ENCODE assay signal across 8 cellular contexts in genomic region chr5:32522429-32523143, GRCh38.
A peak's percentile ranks its signal among the peaks of the same experiment; 100 is the strongest.
DNase-seq lines count a peak whose midpoint lies in the region; ATAC-seq and TF ChIP-seq lines count a peak whose summit lies in the region.

No MANE protein-coding gene starts in this region.

- ATAC-seq in activated T-cell treated with anti-CD3 and anti-CD28 coated beads, Interleukin-2, amount 50 U/mL, for 72 hours (replicated peaks in 1 of 2), result peak; percentile 90 to 95
- peak; percentile 78 for ATAC-seq in left lung
- no peak for ATAC-seq in GM21529 (IDR thresholded peaks at IDR 0.05; ENCODE audit: unreplicated experiment)

- intact Hi-C loops in left lung (cut with DNase I), result no loop called here

- H3K4me3 Mint-ChIP-seq in activated T-cell treated with anti-CD3 and anti-CD28 coated beads, Interleukin-2, amount 50 U/mL, for 72 hours, result no peak overlapping the region

- no peak overlapping the region for H3K27ac ChIP-seq in left lung
- H3K27ac ChIP-seq in suprapubic skin, result no peak overlapping the region

- H3K27me3 ChIP-seq in MG63 (no peaks in the 10 kb centered on the region), left lung (no peaks in the 10 kb centered on the region), suprapubic skin (no peaks in the 10 kb centered on the region)

- no peaks in the 10 kb centered on the region for H3K36me3 Mint-ChIP-seq in activated T-cell treated with anti-CD3 and anti-CD28 coated beads, Interleukin-2, amount 50 U/mL, for 72 hours (ENCODE audit: insufficient read depth in 2 of 2)

- TF ChIP-seq POLR2A in suprapubic skin (IDR thresholded peaks at IDR 0.05), result no peak

- TF ChIP-seq CTCF in left lung (IDR thresholded peaks at IDR 0.05), result no peak
- no peak for TF ChIP-seq CTCF in suprapubic skin (IDR thresholded peaks at IDR 0.05)

- WGBS in suprapubic skin, result 72% methylated on average over 28 of the region's 28 CpGs

- H3K36me3 ChIP-seq in MG63, result no peaks in the 10 kb centered on the region
- no peaks in the 10 kb centered on the region for H3K36me3 ChIP-seq in left lung
- H3K36me3 ChIP-seq in suprapubic skin, result no peaks in the 10 kb centered on the region

- H3K4me1 Mint-ChIP-seq in activated T-cell treated with anti-CD3 and anti-CD28 coated beads, Interleukin-2, amount 50 U/mL, for 72 hours (ENCODE audit: low read depth), result peaks cover 25% of the 10 kb centered on the region

- peak; percentile 85 for DNase-seq in AG20443 (ENCODE audit: low spot score)
- peak; percentile 95 for DNase-seq in MG63
- DNase-seq in activated T-cell treated with anti-CD3 and anti-CD28 coated beads, Interleukin-2, amount 50 U/mL, for 72 hours, result peak; percentile 32 to 43
- peak; percentile 66 to 72 for DNase-seq in left lung
- no peak for DNase-seq in suprapubic skin (ENCODE audit: low spot score in 2 of 2)
- DNase-seq in hepatic stellate cell (ENCODE audit: low spot score), result no peak
- DNase-seq in NK-92 (lab: John Stamatoyannopoulos, UW; ENCODE audit: unreplicated experiment), result no peak

- H3K4me1 ChIP-seq in left lung, result peaks cover 0 to 23% of the 10 kb centered on the region in 2 donors
- H3K4me1 ChIP-seq in suprapubic skin, result no peaks in the 10 kb centered on the region

- H3K9me3 ChIP-seq in MG63 (no peaks in the 10 kb centered on the region), left lung (no peaks in the 10 kb centered on the region), suprapubic skin (no peaks in the 10 kb centered on the region)

- no peaks in the 10 kb centered on the region for H3K9me3 Mint-ChIP-seq in activated T-cell treated with anti-CD3 and anti-CD28 coated beads, Interleukin-2, amount 50 U/mL, for 72 hours

- no peak for TF ChIP-seq EP300 in suprapubic skin (IDR thresholded peaks at IDR 0.05)

- H3K4me3 ChIP-seq in MG63, result no peak overlapping the region
- no peak overlapping the region for H3K4me3 ChIP-seq in left lung
- no peak overlapping the region for H3K4me3 ChIP-seq in suprapubic skin

- no peak overlapping the region for H3K27ac Mint-ChIP-seq in activated T-cell treated with anti-CD3 and anti-CD28 coated beads, Interleukin-2, amount 50 U/mL, for 72 hours

- no peaks in the 10 kb centered on the region for H3K27me3 Mint-ChIP-seq in activated T-cell treated with anti-CD3 and anti-CD28 coated beads, Interleukin-2, amount 50 U/mL, for 72 hours (ENCODE audit: low read depth)

Comparison
In these comparisons a context has a peak if more than half of its experiments do, and no peak if none do; other contexts are left out.
1. DNase-seq: peak in AG20443 (single experiment), MG63 (single experiment), activated T-cell treated with anti-CD3 and anti-CD28 coated beads, Interleukin-2, amount 50 U/mL, for 72 hours (2 of 2) and left lung (2 of 2); none in suprapubic skin (0 of 2), hepatic stellate cell (single experiment) and NK-92 (single experiment).